15 cellular contexts compared by ENCODE assay signal in genomic region chr6:21214738-21215448, GRCh38.
"Had no signal": no experiment of that assay in that cellular context is flagged by ENCODE, and none has a peak within 500 bp of the region (broad histone marks: within the 10 kb centered on the region; RNA-seq: fewer than 3 reads in every experiment).

No MANE protein-coding gene starts in this region.

- DNase-seq: effector CD4-positive, alpha-beta T cell; immature natural killer cell; kidney; left colon; left ventricle myocardium superior; naive thymus-derived CD8-positive, alpha-beta T cell; posterior cingulate gyrus; stimulated activated CD4-positive, alpha-beta T cell treated with anti-CD3 and anti-CD28 coated beads, Interleukin-2, amount 100 ng/mL, for 48 hours; stimulated activated naive CD4-positive, alpha-beta T cell treated with Interleukin-2 at 50 U/mL for 16 hours; trophoblast cell had no signal

- H3K27ac ChIP-seq: coronary artery, esophagus muscularis mucosa, neutrophil had no signal

- H3K4me3 ChIP-seq: coronary artery, esophagus muscularis mucosa, lung, smooth muscle cell had no signal

- H3K27me3 ChIP-seq: esophagus muscularis mucosa, neutrophil had no signal

- H3K4me1 Mint-ChIP-seq: immature natural killer cell had no signal

- ATAC-seq: left colon; left ventricle myocardium superior; naive thymus-derived CD8-positive, alpha-beta T cell had no signal

- H3K4me2 ChIP-seq: smooth muscle cell had no signal

- H3K9me3 Mint-ChIP-seq: immature natural killer cell had no signal

- H3K27ac Mint-ChIP-seq: immature natural killer cell; naive thymus-derived CD8-positive, alpha-beta T cell had no signal

- H3K9me3 ChIP-seq: neutrophil had no signal

- H3K27me3 Mint-ChIP-seq: naive thymus-derived CD8-positive, alpha-beta T cell had no signal

- H3K36me3 ChIP-seq: neutrophil had no signal

- H3K4me3 Mint-ChIP-seq: immature natural killer cell; naive thymus-derived CD8-positive, alpha-beta T cell had no signal
